In the genomic region with DNA sequence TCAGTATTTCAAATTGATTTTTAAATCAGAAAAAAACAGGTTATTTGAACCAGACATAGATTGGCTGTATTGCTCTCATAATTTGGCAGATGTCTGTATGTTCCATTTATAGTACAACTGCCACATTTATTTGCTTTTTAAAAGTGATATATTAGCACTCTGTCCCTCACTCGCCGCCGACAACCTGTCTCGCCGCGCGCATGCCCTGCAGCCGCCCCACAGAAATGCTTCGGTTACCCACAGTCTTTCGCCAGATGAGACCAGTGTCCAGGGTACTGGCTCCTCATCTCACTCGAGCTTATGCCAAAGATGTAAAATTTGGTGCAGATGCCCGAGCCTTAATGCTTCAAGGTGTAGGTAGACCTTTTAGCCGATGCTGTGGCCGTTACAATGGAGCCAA, we compare ENCODE assay signal across 7 cellular contexts.
"Had no signal": no experiment of that assay in that cellular context is flagged by ENCODE, and none has a peak within 500 bp of the region (broad histone marks: within the 10 kb centered on the region; RNA-seq: fewer than 3 reads in every experiment).

No MANE protein-coding gene starts in this region.

- DNase-seq: IMR-90, KBM-7, KG1 had no signal

- H3K4me3 ChIP-seq: K562 had no signal

- H3K27ac ChIP-seq: HL-60, KMS-11 had no signal

- ATAC-seq: HepG2, K562 had no signal
